In genomic region chr16:78179666-78180065, GRCh38 we compare ENCODE assay signal across 28 cellular contexts.
"Had no signal": no experiment of that assay in that cellular context is flagged by ENCODE, and none has a peak within 500 bp of the region (broad histone marks: within the 10 kb centered on the region; RNA-seq: fewer than 3 reads in every experiment).

No MANE protein-coding gene starts in this region.

- H3K27ac Mint-ChIP-seq: activated B cell treated with CpG ODN at 0.5 μM for 24 hours; activated CD4-positive, alpha-beta T cell treated with anti-CD3 and anti-CD28 coated beads, Interleukin-2, amount 10 ng/mL, durations not matched to agents 24 days and 14 days; activated CD8-positive, alpha-beta memory T cell treated with anti-CD3 and anti-CD28 coated beads, Interleukin-2, amount 10 ng/mL, durations not matched to agents 7 days and 5 days; activated naive CD4-positive, alpha-beta T cell treated with anti-CD3 and anti-CD28 coated beads, Interleukin-2, amount 50 U/mL, for 24 hours; activated T-cell treated with anti-CD3 and anti-CD28 coated beads, Interleukin-2, amount 50 U/mL, for 24 hours; activated T-helper 1 cell treated with anti-CD3 and anti-CD28 coated beads, Interleukin-12 subunit alpha, Interleukin-12 subunit beta, Interleukin-2, Interleukin-4 antibody, amounts not matched to agents 30 ng/mL and 10 ng/mL and 1 ng/mL, durations not matched to agents 14 hours and 24 hours and 36 hours; T-cell had no signal

- H3K36me3 Mint-ChIP-seq: activated CD8-positive, alpha-beta memory T cell treated with anti-CD3 and anti-CD28 coated beads, Interleukin-2, amount 10 ng/mL, durations not matched to agents 7 days and 5 days had no signal

- H3K4me3 ChIP-seq: breast epithelium, colonic mucosa, SK-N-MC had no signal

- H3K27me3 Mint-ChIP-seq: activated B cell treated with CpG ODN at 0.5 μM for 24 hours; activated CD4-positive, alpha-beta T cell treated with anti-CD3 and anti-CD28 coated beads, Interleukin-2, amount 10 ng/mL, durations not matched to agents 24 days and 14 days; activated CD8-positive, alpha-beta memory T cell treated with anti-CD3 and anti-CD28 coated beads, Interleukin-2, amount 10 ng/mL, durations not matched to agents 7 days and 5 days; activated naive CD4-positive, alpha-beta T cell treated with anti-CD3 and anti-CD28 coated beads, Interleukin-2, amount 50 U/mL, for 24 hours; activated T-cell treated with anti-CD3 and anti-CD28 coated beads, Interleukin-2, amount 50 U/mL, for 24 hours; T-cell had no signal

- H3K27me3 ChIP-seq: breast epithelium, colonic mucosa had no signal

- H3K36me3 ChIP-seq: breast epithelium, colonic mucosa had no signal

- H3K9me3 ChIP-seq: breast epithelium, colonic mucosa had no signal

- DNase-seq: activated B cell treated with CpG ODN at 0.5 μM for 24 hours; activated CD4-positive, alpha-beta T cell treated with anti-CD3 and anti-CD28 coated beads for 1 hour; activated CD4-positive, alpha-beta T cell treated with anti-CD3 and anti-CD28 coated beads, Interleukin-2, amount 10 ng/mL, durations not matched to agents 24 days and 14 days; activated CD4-positive, alpha-beta T cell treated with anti-CD3 and anti-CD28 coated beads, Interleukin-2, amount 50 U/mL, for 48 hours; activated CD8-positive, alpha-beta memory T cell treated with anti-CD3 and anti-CD28 coated beads, Interleukin-2, amount 10 ng/mL, durations not matched to agents 7 days and 5 days; activated effector memory CD4-positive, alpha-beta T cell treated with Interleukin-2 at 50 U/mL for 16 hours; activated naive CD4-positive, alpha-beta T cell; activated T-cell treated with anti-CD3 and anti-CD28 coated beads, Interleukin-2, amount 50 U/mL, for 24 hours; aorta; caudate nucleus; colonic mucosa; Karpas-422; MM.1S; NCI-H146; NCI-H187 treated with DMSO at 0.1 percent for 48 hours; NCI-H2081 treated with DMSO at 0.1 percent for 48 hours; NCI-H2171 treated with DMSO at 0.1 percent for 48 hours; NCI-H226; NCI-H524; NCI-H82; SIG-M5; T-cell; T-helper 2 cell; T1000 had no signal

- H3K4me3 Mint-ChIP-seq: activated B cell treated with CpG ODN at 0.5 μM for 24 hours; activated CD4-positive, alpha-beta T cell treated with anti-CD3 and anti-CD28 coated beads, Interleukin-2, amount 10 ng/mL, durations not matched to agents 24 days and 14 days; activated CD8-positive, alpha-beta memory T cell treated with anti-CD3 and anti-CD28 coated beads, Interleukin-2, amount 10 ng/mL, durations not matched to agents 7 days and 5 days; activated naive CD4-positive, alpha-beta T cell treated with anti-CD3 and anti-CD28 coated beads, Interleukin-2, amount 50 U/mL, for 24 hours; activated T-cell treated with anti-CD3 and anti-CD28 coated beads, Interleukin-2, amount 50 U/mL, for 24 hours; activated T-helper 1 cell treated with anti-CD3 and anti-CD28 coated beads, Interleukin-12 subunit alpha, Interleukin-12 subunit beta, Interleukin-2, Interleukin-4 antibody, amounts not matched to agents 30 ng/mL and 10 ng/mL and 1 ng/mL, durations not matched to agents 14 hours and 24 hours and 36 hours; T-cell had no signal

- H3K4me1 ChIP-seq: breast epithelium had no signal

- H3K9me3 Mint-ChIP-seq: activated B cell treated with CpG ODN at 0.5 μM for 24 hours; activated CD4-positive, alpha-beta T cell treated with anti-CD3 and anti-CD28 coated beads, Interleukin-2, amount 10 ng/mL, durations not matched to agents 24 days and 14 days; activated naive CD4-positive, alpha-beta T cell treated with anti-CD3 and anti-CD28 coated beads, Interleukin-2, amount 50 U/mL, for 24 hours; activated T-cell treated with anti-CD3 and anti-CD28 coated beads, Interleukin-2, amount 50 U/mL, for 24 hours; activated T-helper 1 cell treated with anti-CD3 and anti-CD28 coated beads, Interleukin-12 subunit alpha, Interleukin-12 subunit beta, Interleukin-2, Interleukin-4 antibody, amounts not matched to agents 30 ng/mL and 10 ng/mL and 1 ng/mL, durations not matched to agents 14 hours and 24 hours and 36 hours; T-cell had no signal

- H3K4me1 Mint-ChIP-seq: activated B cell treated with CpG ODN at 0.5 μM for 24 hours; activated CD4-positive, alpha-beta T cell treated with anti-CD3 and anti-CD28 coated beads, Interleukin-2, amount 10 ng/mL, durations not matched to agents 24 days and 14 days; activated CD8-positive, alpha-beta memory T cell treated with anti-CD3 and anti-CD28 coated beads, Interleukin-2, amount 10 ng/mL, durations not matched to agents 7 days and 5 days; T-cell had no signal

- H3K27ac ChIP-seq: breast epithelium, colonic mucosa, SK-N-MC had no signal
